In the genomic region with DNA sequence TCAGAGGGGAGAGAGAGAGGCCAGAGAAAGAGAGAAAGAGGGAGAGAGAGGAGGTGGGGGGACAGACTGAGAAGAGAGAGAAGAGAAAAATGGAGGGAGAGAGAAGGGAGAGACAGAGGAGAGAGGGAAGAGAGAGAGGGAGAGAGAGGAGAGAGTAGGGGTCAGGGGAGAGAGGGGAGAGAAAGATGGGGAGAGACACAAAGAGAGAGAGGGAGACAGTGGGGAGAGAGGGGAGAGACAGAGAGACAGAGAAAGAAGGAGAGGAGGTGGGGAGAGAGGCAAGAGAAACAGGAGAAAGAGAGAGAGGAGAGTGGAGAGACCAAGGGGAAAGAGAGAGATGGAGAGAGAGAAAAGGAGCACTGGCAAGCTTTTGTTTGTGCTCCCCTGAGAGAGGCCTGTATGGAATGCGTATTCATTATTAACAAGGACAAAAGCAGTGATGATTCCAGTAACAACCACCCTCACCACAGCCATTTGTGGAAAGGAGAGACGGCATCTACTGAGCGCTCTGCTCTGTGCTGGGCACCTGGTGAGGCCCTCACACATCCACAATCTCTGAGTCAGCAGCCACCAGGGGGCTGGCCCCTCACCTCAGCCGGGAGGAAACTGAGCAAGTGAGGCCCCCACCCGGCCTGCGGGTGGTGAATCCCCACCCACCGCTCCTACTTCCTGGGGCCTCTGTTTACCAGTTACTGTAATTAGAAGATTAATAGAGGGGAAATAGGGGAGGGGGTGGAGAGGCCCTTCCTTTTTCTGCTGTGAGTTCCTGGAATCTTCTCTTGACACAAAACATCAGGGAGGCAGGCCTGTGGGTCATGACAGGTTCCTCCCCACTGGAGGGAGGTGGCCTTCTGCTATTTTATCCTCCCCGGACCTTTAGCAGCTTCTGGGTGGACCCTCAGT, we compare ENCODE assay signal across 8 cellular contexts. TPM values are rescaled to one million over a fixed set of nuclear protein-coding genes. Genes with fewer than 3 reads are reported as not detected.
DNase-seq lines count a peak whose midpoint lies in the region; ATAC-seq and TF ChIP-seq lines count a peak whose summit lies in the region.

No MANE protein-coding gene starts in this region.

- H3K27ac Mint-ChIP-seq in CD14-positive monocyte, result peak overlapping the region in 2 of 7 donors; percentile 33 to 57

- peak; percentile 14 for TF ChIP-seq CTCF in cardiac muscle cell (IDR thresholded peaks at IDR 0.05; ENCODE audit: low read depth, low read length)
- TF ChIP-seq CTCF in CD14-positive monocyte (IDR thresholded peaks at IDR 0.05), result no peak

- H3K36me3 Mint-ChIP-seq in CD14-positive monocyte, result no peaks in the 10 kb centered on the region

- H3K27ac ChIP-seq in cardiac muscle cell, result no peak overlapping the region
- peak overlapping the region; percentile 85 for H3K27ac ChIP-seq in iPS-20b (ENCODE audit: low read length)

- H3K9me3 Mint-ChIP-seq in CD14-positive monocyte, result no peaks in the 10 kb centered on the region

- H3K27me3 Mint-ChIP-seq in CD14-positive monocyte (ENCODE audit: low read depth in 3 of 3), result peaks cover 2 to 10% (median 2%) of the 10 kb centered on the region in 3 donors

- H3K4me1 Mint-ChIP-seq in CD14-positive monocyte, result peaks cover 31% of the 10 kb centered on the region

- H3K9me3 ChIP-seq in cardiac muscle cell (ENCODE audit: low read depth), result no peaks in the 10 kb centered on the region
- no peaks in the 10 kb centered on the region for H3K9me3 ChIP-seq in iPS-20b (ENCODE audit: insufficient read depth, low read depth, low read length)

- intact Hi-C loops in Right ventricle myocardium inferior (cut with DNase I), result no loop called here
- intact Hi-C loops in CD14-positive monocyte (cut with micrococcal nuclease), result no loop called here

- H3K4me3 Mint-ChIP-seq in CD14-positive monocyte, result peak overlapping the region in 1 of 2 donors; percentile 35

- peak overlapping the region; percentile 72; the same call in 1 of the 2 replicates for H3K9ac ChIP-seq in iPS-20b (ENCODE audit: low read depth, low read length)

- H3K27me3 ChIP-seq in cardiac muscle cell (peaks cover 7% of the 10 kb centered on the region), iPS-20b (ENCODE audit: insufficient read depth, low read length) (no peaks in the 10 kb centered on the region)

- DNase-seq in cardiac muscle cell (ENCODE audit: low read depth in 1 of 2, low spot score in 1 of 2) (peak in 1 of 2 donors; percentile 21), Right ventricle myocardium inferior (ENCODE audit: missing footprints) (no peak), activated T-cell treated with anti-CD3 and anti-CD28 coated beads for 1 hour (ENCODE audit: low read depth) (peak; percentile 63), CD14-positive monocyte (ENCODE audit: low spot score) (no peak), NCI-H526 treated with DMSO at 0.1 percent for 48 hours (lab: John Stamatoyannopoulos, UW) (no peak)
- peak; percentile 64 for DNase-seq in stimulated activated CD8-positive, alpha-beta memory T cell treated with anti-CD3 and anti-CD28 coated beads, Interleukin-7, amount 100 ng/mL, for 24 hours (ENCODE audit: low read depth)

- no peak overlapping the region for H3K4me3 ChIP-seq in cardiac muscle cell
- H3K4me3 ChIP-seq in iPS-20b (ENCODE audit: low read length), result peak overlapping the region; percentile 9; the same call in 1 of the 2 replicates

- H3K4me1 ChIP-seq in cardiac muscle cell (ENCODE audit: low read depth), result peaks cover 6% of the 10 kb centered on the region
- peaks cover 68% of the 10 kb centered on the region for H3K4me1 ChIP-seq in iPS-20b (ENCODE audit: insufficient read depth, low read length)

- ATAC-seq in Right ventricle myocardium inferior (no peak), GM18870 (IDR thresholded peaks at IDR 0.05; ENCODE audit: unreplicated experiment) (no peak)

- H3K36me3 ChIP-seq in cardiac muscle cell (no peaks in the 10 kb centered on the region), iPS-20b (ENCODE audit: insufficient read depth, low read depth, low read length) (no peaks in the 10 kb centered on the region)

RNA-seq across cellular contexts. Expression of a gene that starts 14.7 kb away (rescaled TPM):
- 0.21 and 0.66 TPM in 2 replicates for total RNA-seq in cardiac muscle cell
- polyA plus RNA-seq in cardiac muscle cell, result 0.11 and 0.30 TPM in 2 replicates
- total RNA-seq in Right ventricle myocardium inferior, result 0.38 TPM
- polyA plus RNA-seq in CD14-positive monocyte, result under 1 TPM; 0.02 to 0.03 TPM

RNA-seq across cellular contexts. Expression of a gene that starts 21.0 kb away (rescaled TPM):
- total RNA-seq in cardiac muscle cell (not detected in 2 replicates), Right ventricle myocardium inferior (not detected)
- polyA plus RNA-seq in cardiac muscle cell (0.34 TPM in 1 of 2 replicates, not detected in the other), CD14-positive monocyte (not detected)

RNA-seq across cellular contexts. Expression of a gene that starts 24.9 kb away (rescaled TPM):
- total RNA-seq in cardiac muscle cell, result 0.11 TPM in 1 of 2 replicates, not detected in the other
- polyA plus RNA-seq in cardiac muscle cell, result not detected in 2 replicates
- 0.87 TPM for total RNA-seq in Right ventricle myocardium inferior
- 1 to 10 TPM in 1 of 2 donors, under 1 TPM in 1; 0.78 to 1.6 TPM for polyA plus RNA-seq in CD14-positive monocyte

RNA-seq across cellular contexts. Expression of a gene that starts 52.8 kb away (rescaled TPM):
- 27.3 and 44.2 TPM in 2 replicates for total RNA-seq in cardiac muscle cell
- 17.8 and 29.6 TPM in 2 replicates for polyA plus RNA-seq in cardiac muscle cell
- 29.1 TPM for total RNA-seq in Right ventricle myocardium inferior
- 10 to 100 TPM; 62.8 to 69.5 TPM for polyA plus RNA-seq in CD14-positive monocyte

Comparison
In these comparisons a context has a peak if more than half of its experiments do, and no peak if none do; other contexts are left out.
1. DNase-seq: peak in activated T-cell treated with anti-CD3 and anti-CD28 coated beads for 1 hour (single experiment) and stimulated activated CD8-positive, alpha-beta memory T cell treated with anti-CD3 and anti-CD28 coated beads, Interleukin-7, amount 100 ng/mL, for 24 hours (single experiment); none in Right ventricle myocardium inferior (single experiment), CD14-positive monocyte (single experiment) and NCI-H526 treated with DMSO at 0.1 percent for 48 hours (single experiment).